Comparison of ENCODE assay signal across 16 cellular contexts in genomic region chr15:45862034-45862433, GRCh38.
"Had no signal": no experiment of that assay in that cellular context is flagged by ENCODE, and none has a peak within 500 bp of the region (broad histone marks: within the 10 kb centered on the region; RNA-seq: fewer than 3 reads in every experiment).

No MANE protein-coding gene starts in this region.

- H3K4me3 Mint-ChIP-seq: dendritic cell treated with granulocyte-macrophage colony-stimulating factor and Interleukin-4, amounts not matched to agents 40 ng/mL and 50 ng/mL, for 4 days; natural killer cell; neural crest cell; stimulated activated naive B cell treated with anti-CD40 and anti-IgM and Interleukin-4, amounts not matched to agents 10 μg/mL and 1 μg/mL and 100 μg/mL, for 72 hours; stimulated activated naive CD8-positive, alpha-beta T cell treated with anti-CD3 and anti-CD28 coated beads, Interleukin-15, amount 100 ng/mL, for 72 hours had no signal

- H3K4me3 ChIP-seq: hepatocyte, testis, tibial nerve had no signal

- H3K27me3 ChIP-seq: hepatocyte, testis, tibial nerve had no signal

- H3K27ac Mint-ChIP-seq: dendritic cell treated with granulocyte-macrophage colony-stimulating factor and Interleukin-4, amounts not matched to agents 40 ng/mL and 50 ng/mL, for 4 days; natural killer cell; stimulated activated naive B cell treated with anti-CD40 and anti-IgM and Interleukin-4, amounts not matched to agents 10 μg/mL and 1 μg/mL and 100 μg/mL, for 72 hours; stimulated activated naive CD8-positive, alpha-beta T cell treated with anti-CD3 and anti-CD28 coated beads, Interleukin-15, amount 100 ng/mL, for 72 hours had no signal

- H3K4me1 ChIP-seq: testis, tibial nerve had no signal

- ATAC-seq: left lobe of liver; natural killer cell; sciatic nerve; stimulated activated naive B cell treated with anti-CD40 and anti-IgM and Interleukin-4, amounts not matched to agents 10 μg/mL and 1 μg/mL and 100 μg/mL, for 72 hours; stimulated activated naive CD8-positive, alpha-beta T cell treated with anti-CD3 and anti-CD28 coated beads, Interleukin-15, amount 100 ng/mL, for 72 hours had no signal

- DNase-seq: foreskin melanocyte; head of caudate nucleus; kidney glomerular epithelial cell; natural killer cell; posterior cingulate gyrus; stimulated activated CD4-positive, alpha-beta T cell treated with anti-CD3 and anti-CD28 coated beads, Interleukin-2, amount 100 ng/mL, for 24 hours; stimulated activated CD4-positive, alpha-beta T cell treated with anti-CD3 and anti-CD28 coated beads, Interleukin-4, amount 100 ng/mL, for 4 hours; stimulated activated naive B cell treated with anti-CD40 and anti-IgM and Interleukin-4, amounts not matched to agents 10 μg/mL and 1 μg/mL and 100 μg/mL, for 72 hours; stimulated activated naive CD8-positive, alpha-beta T cell treated with anti-CD3 and anti-CD28 coated beads, Interleukin-15, amount 100 ng/mL, for 72 hours; testis had no signal

- H3K9me3 ChIP-seq: testis, tibial nerve had no signal

- H3K36me3 Mint-ChIP-seq: natural killer cell; stimulated activated naive B cell treated with anti-CD40 and anti-IgM and Interleukin-4, amounts not matched to agents 10 μg/mL and 1 μg/mL and 100 μg/mL, for 72 hours had no signal

- H3K27ac ChIP-seq: hepatocyte, testis, tibial nerve had no signal

- H3K79me2 ChIP-seq: hepatocyte had no signal

- H3K36me3 ChIP-seq: tibial nerve had no signal

- H2AFZ ChIP-seq: hepatocyte had no signal

- H3K27me3 Mint-ChIP-seq: dendritic cell treated with granulocyte-macrophage colony-stimulating factor and Interleukin-4, amounts not matched to agents 40 ng/mL and 50 ng/mL, for 4 days; stimulated activated naive B cell treated with anti-CD40 and anti-IgM and Interleukin-4, amounts not matched to agents 10 μg/mL and 1 μg/mL and 100 μg/mL, for 72 hours had no signal

- H3K4me2 ChIP-seq: hepatocyte had no signal

- H3K9me3 Mint-ChIP-seq: dendritic cell treated with granulocyte-macrophage colony-stimulating factor and Interleukin-4, amounts not matched to agents 40 ng/mL and 50 ng/mL, for 4 days; neural crest cell; stimulated activated naive B cell treated with anti-CD40 and anti-IgM and Interleukin-4, amounts not matched to agents 10 μg/mL and 1 μg/mL and 100 μg/mL, for 72 hours; stimulated activated naive CD8-positive, alpha-beta T cell treated with anti-CD3 and anti-CD28 coated beads, Interleukin-15, amount 100 ng/mL, for 72 hours had no signal

- H3K4me1 Mint-ChIP-seq: natural killer cell; neural crest cell; stimulated activated naive B cell treated with anti-CD40 and anti-IgM and Interleukin-4, amounts not matched to agents 10 μg/mL and 1 μg/mL and 100 μg/mL, for 72 hours; stimulated activated naive CD8-positive, alpha-beta T cell treated with anti-CD3 and anti-CD28 coated beads, Interleukin-15, amount 100 ng/mL, for 72 hours had no signal
